Comparison of ENCODE assay signal across 24 cellular contexts in the genomic region with DNA sequence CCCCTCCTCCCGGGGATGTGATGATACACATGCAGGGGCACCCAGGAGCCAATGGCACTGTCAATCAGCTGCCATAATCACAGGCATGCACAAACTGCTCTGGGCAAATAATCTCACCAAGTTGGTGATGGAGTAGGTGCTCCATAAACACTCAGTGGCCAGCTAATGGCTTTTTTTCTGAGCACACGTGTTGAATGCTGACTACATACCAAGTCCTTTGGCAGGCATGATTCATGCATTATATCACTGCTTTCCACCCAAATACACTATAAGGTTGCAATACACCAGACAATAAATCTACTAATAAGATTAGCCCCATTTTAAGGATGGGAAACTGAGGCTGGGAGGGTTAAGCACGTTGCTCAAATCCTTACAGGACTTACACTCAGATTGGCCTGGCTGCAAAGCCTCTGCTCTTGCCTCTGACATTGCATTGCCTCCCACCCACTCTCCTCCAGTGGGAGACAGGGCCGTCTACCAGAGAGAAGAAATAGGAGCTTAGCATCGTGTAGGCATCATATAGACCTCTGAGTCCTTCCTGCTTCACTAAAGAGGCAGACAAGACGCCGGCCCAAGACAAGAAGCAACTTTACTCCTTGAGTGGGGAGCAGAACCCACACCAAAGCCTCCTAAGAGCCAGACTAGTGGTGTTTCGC. TPM values are rescaled to one million over a fixed set of nuclear protein-coding genes. Genes with fewer than 3 reads are reported as not detected.
DNase-seq lines count a peak whose midpoint lies in the region; ATAC-seq and TF ChIP-seq lines count a peak whose summit lies in the region.
"Had no signal": no experiment of that assay in that cellular context is flagged by ENCODE, and none has a peak within 500 bp of the region (broad histone marks: within the 10 kb centered on the region; RNA-seq: fewer than 3 reads in every experiment).

No MANE protein-coding gene starts in this region.

- no peak overlapping the region for H4K5ac ChIP-seq in H9 (ENCODE audit: insufficient read length, low read depth, low read length)

- H2BK15ac ChIP-seq in H9 (ENCODE audit: low read depth, low read length): no peak overlapping the region

- H3K9ac ChIP-seq in H9 (ENCODE audit: extremely low read depth, insufficient read length, low read length): no peak overlapping the region
- H3K9ac ChIP-seq in adipocyte (ENCODE audit: low read length): no peak overlapping the region

- H4K8ac ChIP-seq in H9 (replicated peaks; ENCODE audit: insufficient read length, low read depth, low read length): no peak overlapping the region

- H4K91ac ChIP-seq in H9 (ENCODE audit: insufficient read length, low read depth, low read length): no peak overlapping the region

- no peak overlapping the region for H2BK20ac ChIP-seq in H9 (ENCODE audit: low read depth, low read length, poor library complexity, severe bottlenecking)

- H3K4me1 ChIP-seq in H9 (ENCODE audit: insufficient read depth, low read length) (no peaks in the 10 kb centered on the region), adipocyte (ENCODE audit: control insufficient read depth, insufficient read depth, low read length) (peaks cover 69% of the 10 kb centered on the region), foreskin keratinocyte (no peaks in the 10 kb centered on the region)

- no peak overlapping the region for H3T11ph ChIP-seq in H9 (ENCODE audit: low read length)

- no peak overlapping the region for H3K18ac ChIP-seq in H9 (ENCODE audit: insufficient read length, low read depth, low read length)

- no peaks in the 10 kb centered on the region for H3K79me1 ChIP-seq in H9 (ENCODE audit: insufficient read depth, low read depth, low read length, poor library complexity, severe bottlenecking)

- H3K14ac ChIP-seq in H9 (ENCODE audit: insufficient read depth, low read length): no peak overlapping the region

- H3K4me3 ChIP-seq in adipocyte (ENCODE audit: low read length): no peak overlapping the region
- H3K4me3 ChIP-seq: gastroesophageal sphincter had no signal

- H3K4me1 Mint-ChIP-seq in H9: no peaks in the 10 kb centered on the region
- H3K4me1 Mint-ChIP-seq in type B pancreatic cell (ENCODE audit: unreplicated experiment): no peaks in the 10 kb centered on the region
- H3K4me1 Mint-ChIP-seq: activated naive CD4-positive, alpha-beta T cell treated with anti-CD3 and anti-CD28 coated beads, Interleukin-2, amount 10 ng/mL, durations not matched to agents 7 days and 5 days had no signal

- peak; percentile 10 for DNase-seq in H9
- DNase-seq in adipocyte (ENCODE audit: low read depth): peak; percentile 37
- DNase-seq in foreskin keratinocyte: peak in 1 of 2 donors; percentile 13
- DNase-seq in type B pancreatic cell (ENCODE audit: extremely low spot score, unreplicated experiment): peak; percentile 29
- DNase-seq in erythroblast (lab: John Stamatoyannopoulos, UW): no peak
- DNase-seq: activated CD4-positive, alpha-beta memory T cell treated with anti-CD3 and anti-CD28 coated beads for 36 hours; activated naive CD4-positive, alpha-beta T cell treated with anti-CD3 and anti-CD28 coated beads, Interleukin-2, amount 10 ng/mL, durations not matched to agents 7 days and 5 days; activated T-cell treated with anti-CD3 and anti-CD28 coated beads, Interleukin-2, amount 50 U/mL, for 4 hours; AML-193; cortex of kidney; left cardiac atrium; midbrain; NCI-H1436 treated with DMSO at 0.1 percent for 48 hours; NCI-H2227 treated with DMSO at 0.1 percent for 48 hours; nephron progenitor cell; PC-3; T-helper 1 cell; WERI-Rb-1 had no signal

- H3K9me3 ChIP-seq in H9 (ENCODE audit: control insufficient read depth, low read depth, low read length) (no peaks in the 10 kb centered on the region), adipocyte (ENCODE audit: control insufficient read depth, low read length) (no peaks in the 10 kb centered on the region)
- H3K9me3 ChIP-seq: gastroesophageal sphincter had no signal

- WGBS in H9 (ENCODE audit: extremely low coverage, insufficient read length, low lambda C conversion rate): no CpG with 5 or more reads among the region's 8 CpGs

- H3K36me3 ChIP-seq in adipocyte (ENCODE audit: control insufficient read depth, insufficient read depth, low read length, severe bottlenecking): no peaks in the 10 kb centered on the region
- H3K36me3 ChIP-seq: gastroesophageal sphincter, WERI-Rb-1 had no signal

- no peak overlapping the region for H3K23ac ChIP-seq in H9 (ENCODE audit: insufficient read length, low read depth, low read length)

- TF ChIP-seq CTCF in H9 (conservative IDR thresholded peaks at IDR 0.05) (no peak), foreskin keratinocyte (conservative IDR thresholded peaks at IDR 0.05) (no peak), type B pancreatic cell (conservative IDR thresholded peaks at IDR 0.05) (no peak)

- no peak overlapping the region for H2BK5ac ChIP-seq in H9 (ENCODE audit: insufficient read length, low read length)

- H3K79me2 ChIP-seq in H9 (ENCODE audit: insufficient read depth, low read length): no peaks in the 10 kb centered on the region

- H2AK5ac ChIP-seq in H9 (ENCODE audit: insufficient read length, low read length): no peak overlapping the region

- H2BK120ac ChIP-seq in H9 (ENCODE audit: low read depth, low read length, poor library complexity, severe bottlenecking): no peak overlapping the region

- H3K27ac Mint-ChIP-seq in H9: no peak overlapping the region
- no peak overlapping the region for H3K27ac Mint-ChIP-seq in type B pancreatic cell
- H3K27ac Mint-ChIP-seq: activated CD4-positive, alpha-beta memory T cell treated with anti-CD3 and anti-CD28 coated beads for 36 hours; activated naive CD4-positive, alpha-beta T cell treated with anti-CD3 and anti-CD28 coated beads, Interleukin-2, amount 10 ng/mL, durations not matched to agents 7 days and 5 days; nephron progenitor cell had no signal

- H3K27me3 Mint-ChIP-seq in H9 (ENCODE audit: low read depth) (peaks cover 22% of the 10 kb centered on the region), type B pancreatic cell (peaks cover 29% of the 10 kb centered on the region)

- no peak overlapping the region for H3K4me2 ChIP-seq in H9 (ENCODE audit: insufficient read depth, insufficient read length, low read length)

- H3K9me3 Mint-ChIP-seq in H9: no peaks in the 10 kb centered on the region
- no peaks in the 10 kb centered on the region for H3K9me3 Mint-ChIP-seq in type B pancreatic cell
- H3K9me3 Mint-ChIP-seq: activated CD4-positive, alpha-beta memory T cell treated with anti-CD3 and anti-CD28 coated beads for 36 hours; activated naive CD4-positive, alpha-beta T cell treated with anti-CD3 and anti-CD28 coated beads, Interleukin-2, amount 10 ng/mL, durations not matched to agents 7 days and 5 days; activated T-cell treated with anti-CD3 and anti-CD28 coated beads, Interleukin-2, amount 50 U/mL, for 4 hours; nephron progenitor cell had no signal

- no peak overlapping the region for H3K56ac ChIP-seq in H9 (ENCODE audit: insufficient read length, low read depth, low read length)

- H3K4ac ChIP-seq in H9 (ENCODE audit: low read depth, low read length): no peak overlapping the region

- H2AFZ ChIP-seq in H9 (ENCODE audit: low read length): no peak overlapping the region

- H4K20me1 ChIP-seq in H9 (ENCODE audit: control insufficient read depth, insufficient read depth, insufficient read length): no peaks in the 10 kb centered on the region

- TF ChIP-seq POLR2A in erythroblast (IDR thresholded peaks at IDR 0.05; ENCODE audit: low read length): no peak

- no peak overlapping the region for H3K4me3 Mint-ChIP-seq in H9
- H3K4me3 Mint-ChIP-seq in type B pancreatic cell: no peak overlapping the region
- H3K4me3 Mint-ChIP-seq: activated CD4-positive, alpha-beta memory T cell treated with anti-CD3 and anti-CD28 coated beads for 36 hours; activated naive CD4-positive, alpha-beta T cell treated with anti-CD3 and anti-CD28 coated beads, Interleukin-2, amount 10 ng/mL, durations not matched to agents 7 days and 5 days; activated T-cell treated with anti-CD3 and anti-CD28 coated beads, Interleukin-2, amount 50 U/mL, for 4 hours; nephron progenitor cell had no signal

- H2BK12ac ChIP-seq in H9 (ENCODE audit: insufficient read length, low read depth, low read length): no peak overlapping the region

- ATAC-seq in foreskin keratinocyte (peak; percentile 14), GM21381 (IDR thresholded peaks at IDR 0.05; ENCODE audit: unreplicated experiment) (no peak), GM19023 (IDR thresholded peaks at IDR 0.05; ENCODE audit: unreplicated experiment) (no peak)
- ATAC-seq: activated T-cell treated with anti-CD3 and anti-CD28 coated beads, Interleukin-2, amount 50 U/mL, for 4 hours; gastroesophageal sphincter; PC-3 had no signal

- no peaks in the 10 kb centered on the region for H3K23me2 ChIP-seq in H9 (ENCODE audit: insufficient read length, low read depth, low read length, poor library complexity, severe bottlenecking)

- H3K36me3 Mint-ChIP-seq in H9 (ENCODE audit: insufficient read depth in 1 of 3, low read depth in 3 of 3): no peaks in the 10 kb centered on the region; a peak in 1 of 7 replicates
- H3K36me3 Mint-ChIP-seq in type B pancreatic cell: no peaks in the 10 kb centered on the region
- H3K36me3 Mint-ChIP-seq: activated CD4-positive, alpha-beta memory T cell treated with anti-CD3 and anti-CD28 coated beads for 36 hours; activated naive CD4-positive, alpha-beta T cell treated with anti-CD3 and anti-CD28 coated beads, Interleukin-2, amount 10 ng/mL, durations not matched to agents 7 days and 5 days had no signal

- H3K27me3 ChIP-seq in H9 (ENCODE audit: insufficient read depth, low read length) (no peaks in the 10 kb centered on the region), adipocyte (replicated peaks; ENCODE audit: control insufficient read depth, insufficient read depth, low read length) (no peaks in the 10 kb centered on the region), foreskin keratinocyte (peaks cover 35% of the 10 kb centered on the region)
- H3K27me3 ChIP-seq: gastroesophageal sphincter had no signal

- no peak overlapping the region for H3K27ac ChIP-seq in H9 (ENCODE audit: insufficient read length, low read depth, low read length)
- no peak overlapping the region for H3K27ac ChIP-seq in foreskin keratinocyte
- H3K27ac ChIP-seq: WERI-Rb-1 had no signal

RNA-seq across cellular contexts. Expression of a gene that starts 32.7 kb away (rescaled TPM):
- total RNA-seq in H9 (2021): not detected in 2 replicates
- not detected in 2 replicates for total RNA-seq in foreskin keratinocyte
- not detected in 2 replicates for polyA plus RNA-seq in foreskin keratinocyte
- not detected in 2 replicates for total RNA-seq in type B pancreatic cell (ENCODE audit: low replicate concordance)
- total RNA-seq: activated CD4-positive, alpha-beta memory T cell treated with anti-CD3 and anti-CD28 coated beads for 36 hours; activated T-cell treated with anti-CD3 and anti-CD28 coated beads, Interleukin-2, amount 50 U/mL, for 4 hours; endothelial cell of umbilical vein; gastroesophageal sphincter; H4; HepG2; left cardiac atrium; PC-3 had no signal
- polyA plus RNA-seq: endothelial cell of umbilical vein, HepG2 had no signal

RNA-seq across cellular contexts. Expression of a gene that starts 51.0 kb away (rescaled TPM):
- total RNA-seq in H9 (2021) (7.5 and 9.1 TPM in 2 replicates), foreskin keratinocyte (1.8 and 3.6 TPM in 2 replicates), type B pancreatic cell (ENCODE audit: low replicate concordance) (14.2 and 17.9 TPM in 2 replicates)
- 1.5 and 2.4 TPM in 2 replicates for polyA plus RNA-seq in foreskin keratinocyte

Comparison
In these comparisons a context has a peak if more than half of its experiments do, and no peak if none do; other contexts are left out.
1. DNase-seq: peak in H9 (single experiment), adipocyte (single experiment) and type B pancreatic cell (single experiment); none in erythroblast (0 of 2).